Comparison of ENCODE assay signal across 14 cellular contexts in genomic region chr1:154422521-154422920, GRCh38. TPM values are rescaled to one million over a fixed set of nuclear protein-coding genes. Genes with fewer than 3 reads are reported as not detected.
A peak's percentile ranks its signal among the peaks of the same experiment; 100 is the strongest.
DNase-seq lines count a peak whose midpoint lies in the region; ATAC-seq and TF ChIP-seq lines count a peak whose summit lies in the region.
"Had no signal": no experiment of that assay in that cellular context is flagged by ENCODE, and none has a peak within 500 bp of the region (broad histone marks: within the 10 kb centered on the region; RNA-seq: fewer than 3 reads in every experiment).

No MANE protein-coding gene starts in this region.

- H3K36me3 ChIP-seq in CD4-positive, CD25-positive, alpha-beta regulatory T cell (ENCODE audit: control insufficient read depth, insufficient read depth, low read length) = peaks cover 17% of the 10 kb centered on the region
- H3K36me3 ChIP-seq in Panc1 (ENCODE audit: control insufficient read depth, insufficient read depth, low read length) (no peaks in the 10 kb centered on the region), rectal smooth muscle tissue (ENCODE audit: control insufficient read depth, insufficient read depth, low read length) (no peaks in the 10 kb centered on the region)

- no peak overlapping the region for H3K9ac ChIP-seq in rectal smooth muscle tissue (ENCODE audit: low read length)

- no TSS peak for BruUV-seq in Panc1 (replicated peaks; lab: Mats Ljungman, UMichigan)

- no peak for ATAC-seq in CD4-positive, CD25-positive, alpha-beta regulatory T cell (ENCODE audit: low read depth in 2 of 2)
- ATAC-seq in Panc1 = no peak
- peak; percentile 12 for ATAC-seq in esophagus mucosa
- ATAC-seq: WTC11 had no signal

- peaks cover 14 to 93% (median 72%) of the 10 kb centered on the region in 4 donors for H3K4me1 Mint-ChIP-seq in CD4-positive, CD25-positive, alpha-beta regulatory T cell

- H3K36me3 Mint-ChIP-seq in CD4-positive, CD25-positive, alpha-beta regulatory T cell = peaks cover 32% of the 10 kb centered on the region
- H3K36me3 Mint-ChIP-seq: WTC11 had no signal

- peak overlapping the region; percentile 49 for H3K27ac ChIP-seq in CD4-positive, CD25-positive, alpha-beta regulatory T cell (ENCODE audit: insufficient read depth, low read length, poor library complexity, severe bottlenecking)
- H3K27ac ChIP-seq in Panc1 (ENCODE audit: low read length) (peak overlapping the region; percentile 59), rectal smooth muscle tissue (ENCODE audit: low read depth, low read length) (peak overlapping the region; percentile 35)

- H3K27me3 ChIP-seq in CD4-positive, CD25-positive, alpha-beta regulatory T cell (ENCODE audit: control insufficient read depth, insufficient read depth, low read length) = no peaks in the 10 kb centered on the region
- no peaks in the 10 kb centered on the region for H3K27me3 ChIP-seq in Panc1 (ENCODE audit: control insufficient read depth, insufficient read depth, low read length)
- no peaks in the 10 kb centered on the region for H3K27me3 ChIP-seq in rectal smooth muscle tissue (ENCODE audit: control insufficient read depth, insufficient read depth, low read length)

- peak overlapping the region; percentile 28 to 87 (median 60) for H3K4me3 Mint-ChIP-seq in CD4-positive, CD25-positive, alpha-beta regulatory T cell
- H3K4me3 Mint-ChIP-seq: WTC11 had no signal

- peaks cover 86% of the 10 kb centered on the region for H3K4me1 ChIP-seq in CD4-positive, CD25-positive, alpha-beta regulatory T cell (ENCODE audit: control insufficient read depth, insufficient read depth, low read length, poor library complexity, severe bottlenecking)
- peaks cover 62% of the 10 kb centered on the region for H3K4me1 ChIP-seq in Panc1 (ENCODE audit: control insufficient read depth, insufficient read depth, low read length)
- peaks cover 56% of the 10 kb centered on the region for H3K4me1 ChIP-seq in rectal smooth muscle tissue (ENCODE audit: control insufficient read depth, insufficient read depth, low read length)

- no peak for DNase-seq in CD4-positive, CD25-positive, alpha-beta regulatory T cell
- DNase-seq in Panc1 (ENCODE audit: low read depth, low spot score) (no peak), SKM-1 (lab: John Stamatoyannopoulos, UW; ENCODE audit: unreplicated experiment) (no peak), globus pallidus (ENCODE audit: low spot score) (no peak), cerebellum (ENCODE audit: low spot score) (no peak)
- DNase-seq in stimulated activated CD4-positive, alpha-beta T cell treated with anti-CD3 and anti-CD28 coated beads, Interleukin-2, amount 100 ng/mL, for 24 hours = no peak
- DNase-seq: cerebellar nuclear complex; foreskin fibroblast; NCI-H345; occipital lobe; stimulated activated naive CD4-positive, alpha-beta T cell had no signal

- TF ChIP-seq CTCF in Panc1 (IDR thresholded peaks at IDR 0.05) = no peak

- H3K27ac Mint-ChIP-seq in CD4-positive, CD25-positive, alpha-beta regulatory T cell = peak overlapping the region; percentile 43 to 90 (median 55)
- H3K27ac Mint-ChIP-seq: WTC11 had no signal

- H3K9me3 Mint-ChIP-seq in CD4-positive, CD25-positive, alpha-beta regulatory T cell = no peaks in the 10 kb centered on the region
- H3K9me3 Mint-ChIP-seq: WTC11 had no signal

- no peak overlapping the region for H3K4me3 ChIP-seq in CD4-positive, CD25-positive, alpha-beta regulatory T cell (ENCODE audit: low read depth, low read length)
- H3K4me3 ChIP-seq in Panc1 (ENCODE audit: low read depth in 2 of 2, low read length in 2 of 2) = no peak overlapping the region
- H3K4me3 ChIP-seq in rectal smooth muscle tissue (ENCODE audit: low read length) = no peak overlapping the region

- POLR2A ChIA-PET in Panc1 (lab: Charles Lee) = no interaction called here

- H3K9me3 ChIP-seq in CD4-positive, CD25-positive, alpha-beta regulatory T cell (ENCODE audit: control insufficient read depth in 2 of 2, low read length in 2 of 2) = no peaks in the 10 kb centered on the region
- no peaks in the 10 kb centered on the region for H3K9me3 ChIP-seq in Panc1 (ENCODE audit: control insufficient read depth, insufficient read depth, low read depth, low read length)

- CTCF ChIA-PET in Panc1 (lab: Charles Lee) = interaction anchor here (0.7 kb wide), 1 partner anchor 723 kb away, joined by 7 read pairs; no protein-coding TSS in a partner anchor

- H3K27me3 Mint-ChIP-seq in CD4-positive, CD25-positive, alpha-beta regulatory T cell = no peaks in the 10 kb centered on the region

- intact Hi-C loops in Panc1 (cut with micrococcal nuclease; ENCODE audit: unreplicated experiment) = no loop called here

- in situ Hi-C loops in Panc1 (cut with HindIII; ENCODE audit: low pct_unique_long_range_greater_than_20kb, low sequenced_read_pairs) = no loop called here

RNA-seq across cellular contexts. Expression of gene IL6R, which starts 17.4 kb away (rescaled TPM):
- 135 TPM for total RNA-seq in CD4-positive, CD25-positive, alpha-beta regulatory T cell
- 10 to 100 TPM; 54.5 to 84.4 (median 62.2) TPM for polyA plus RNA-seq in CD4-positive, CD25-positive, alpha-beta regulatory T cell
- total RNA-seq in Panc1 (2021; ENCODE audit: unreplicated experiment) (12.2 TPM), esophagus mucosa (6.1 TPM), cerebellum (4.7 TPM)
- 14.1 TPM for polyA plus RNA-seq in Panc1 (2012; ENCODE audit: insufficient read length)

Comparison
In these comparisons a context has a peak if more than half of its experiments do, and no peak if none do; other contexts are left out.
1. RNA of gene IL6R, which starts 17.4 kb away (total RNA-seq): 135 TPM in CD4-positive, CD25-positive, alpha-beta regulatory T cell (single experiment); 12.2 TPM in Panc1 (single experiment), 6.1 TPM in esophagus mucosa (single experiment) and 4.7 TPM in cerebellum (single experiment); every median in the first group is over 10 times any median in the second.
2. Peak in every context shown above with its lines, with median percentiles within 50 percentile points of each other: H3K27ac ChIP-seq.